Comparison of ENCODE assay signal across 13 cellular contexts in genomic region chr2:11159574-11160170, GRCh38.
"Had no signal": no experiment of that assay in that cellular context is flagged by ENCODE, and none has a peak within 500 bp of the region (broad histone marks: within the 10 kb centered on the region; RNA-seq: fewer than 3 reads in every experiment).

No MANE protein-coding gene starts in this region.

- H3K4me3 ChIP-seq: body of pancreas had no signal

- H3K9me3 ChIP-seq: body of pancreas had no signal

- H3K27me3 Mint-ChIP-seq: activated B cell treated with CpG ODN at 0.5 μM for 24 hours; naive B cell; stimulated activated naive CD8-positive, alpha-beta T cell treated with anti-CD3 and anti-CD28 coated beads, Interleukin-15, Interleukin-2, amounts not matched to agents 100 ng/mL and 50 ng/mL, for 24 hours; T-helper 17 cell had no signal

- H3K27me3 ChIP-seq: body of pancreas had no signal

- H3K27ac Mint-ChIP-seq: activated B cell treated with CpG ODN at 0.5 μM for 24 hours; stimulated activated naive CD8-positive, alpha-beta T cell treated with anti-CD3 and anti-CD28 coated beads, Interleukin-15, Interleukin-2, amounts not matched to agents 100 ng/mL and 50 ng/mL, for 24 hours had no signal

- DNase-seq: activated B cell treated with CpG ODN at 0.5 μM for 24 hours; activated CD4-positive, alpha-beta T cell treated with anti-CD3 and anti-CD28 coated beads, Interleukin-2, amount 50 U/mL, for 1 hour; activated naive CD4-positive, alpha-beta T cell treated with Interleukin-2 at 50 U/mL for 16 hours; amniotic stem cell; body of pancreas; central memory CD4-positive, alpha-beta T cell; cortex of kidney; erythroblast; left cardiac atrium; naive B cell; stimulated activated CD4-positive, alpha-beta T cell treated with anti-CD3 and anti-CD28 coated beads, Interleukin-2, amount 100 ng/mL, for 48 hours; T-helper 17 cell had no signal

- H3K9me3 Mint-ChIP-seq: activated B cell treated with CpG ODN at 0.5 μM for 24 hours; naive B cell; stimulated activated naive CD8-positive, alpha-beta T cell treated with anti-CD3 and anti-CD28 coated beads, Interleukin-15, Interleukin-2, amounts not matched to agents 100 ng/mL and 50 ng/mL, for 24 hours had no signal

- ATAC-seq: body of pancreas, left cardiac atrium, T-helper 17 cell had no signal

- H3K27ac ChIP-seq: body of pancreas had no signal

- H3K4me3 Mint-ChIP-seq: activated B cell treated with CpG ODN at 0.5 μM for 24 hours; stimulated activated naive CD8-positive, alpha-beta T cell treated with anti-CD3 and anti-CD28 coated beads, Interleukin-15, Interleukin-2, amounts not matched to agents 100 ng/mL and 50 ng/mL, for 24 hours had no signal
